Comparison of ENCODE assay signal across 9 cellular contexts in genomic region chr7:158973440-158973839, GRCh38.
DNase-seq lines count a peak whose midpoint lies in the region; FAIRE-seq and TF ChIP-seq lines count a peak whose summit lies in the region.
"Had no signal": no experiment of that assay in that cellular context is flagged by ENCODE, and none has a peak within 500 bp of the region (broad histone marks: within the 10 kb centered on the region; RNA-seq: fewer than 3 reads in every experiment).

No MANE protein-coding gene starts in this region.

- no peak overlapping the region for H4K5ac ChIP-seq in mesendoderm (ENCODE audit: low read length)

- DNase-seq in DMS153 treated with DMSO at 0.1 percent for 48 hours (lab: John Stamatoyannopoulos, UW; ENCODE audit: unreplicated experiment) (peak; percentile 8), NCI-H82 treated with DMSO at 0.1 percent for 48 hours (lab: John Stamatoyannopoulos, UW; ENCODE audit: unreplicated experiment) (peak; percentile 24), ascending aorta (ENCODE audit: low spot score in 2 of 2) (no peak), mesendoderm (peak; percentile 71), NCI-H748 treated with DMSO at 0.1 percent for 48 hours (lab: John Stamatoyannopoulos, UW) (no peak), NAMALWA (ENCODE audit: low spot score) (no peak), NOMO-1 treated with DMSO at 0.1 percent for 48 hours (lab: John Stamatoyannopoulos, UW; ENCODE audit: unreplicated experiment) (no peak), RCC 7860 (ENCODE audit: low spot score) (no peak)

- peak; percentile 19 to 65 (median 24) for TF ChIP-seq CTCF in ascending aorta (IDR thresholded peaks at IDR 0.05)

- H2AK5ac ChIP-seq in mesendoderm (ENCODE audit: low read length) = no peak overlapping the region

- no peaks in the 10 kb centered on the region for H3K79me2 ChIP-seq in mesendoderm (ENCODE audit: control insufficient read depth, insufficient read depth, low read length)

- no peak overlapping the region for H2BK5ac ChIP-seq in mesendoderm (ENCODE audit: low read length)

- no peaks in the 10 kb centered on the region for H3K79me1 ChIP-seq in mesendoderm (ENCODE audit: low read length)

- H3K4me2 ChIP-seq in mesendoderm (ENCODE audit: low read length) = no peak overlapping the region

- H3K4me1 ChIP-seq in ascending aorta (peaks cover 2 to 8% of the 10 kb centered on the region in 2 donors), mesendoderm (ENCODE audit: control insufficient read depth, low read depth, low read length) (no peaks in the 10 kb centered on the region)

- peak overlapping the region in 1 of 2 donors; percentile 21 for H3K4me3 ChIP-seq in ascending aorta
- no peak overlapping the region for H3K4me3 ChIP-seq in mesendoderm (ENCODE audit: low read length)
- H3K4me3 ChIP-seq: ovary had no signal

- H3K27ac ChIP-seq in ascending aorta (no peak overlapping the region), mesendoderm (ENCODE audit: low read depth, low read length) (no peak overlapping the region)
- H3K27ac ChIP-seq: ovary had no signal

- H3K18ac ChIP-seq in mesendoderm (ENCODE audit: low read length) = no peak overlapping the region

- H3K9ac ChIP-seq in mesendoderm (ENCODE audit: low read length) = no peak overlapping the region

- H2BK15ac ChIP-seq in mesendoderm (replicated peaks; ENCODE audit: low read depth) = no peak overlapping the region

- H3K36me3 ChIP-seq in ascending aorta = no peaks in the 10 kb centered on the region
- H3K36me3 ChIP-seq in mesendoderm (ENCODE audit: control insufficient read depth, insufficient read depth, low read length) = no peaks in the 10 kb centered on the region
- H3K36me3 ChIP-seq: ovary had no signal

- H3K27me3 ChIP-seq in ascending aorta (no peaks in the 10 kb centered on the region), mesendoderm (ENCODE audit: insufficient read depth, low read length, poor library complexity) (no peaks in the 10 kb centered on the region)
- H3K27me3 ChIP-seq: ovary had no signal

- H4K8ac ChIP-seq in mesendoderm (ENCODE audit: low read depth, low read length) = no peak overlapping the region

- intact Hi-C loops in ascending aorta (cut with DNase I) = no loop called here

- H2BK120ac ChIP-seq in mesendoderm (ENCODE audit: low read depth, low read length) = no peak overlapping the region

- H3K23ac ChIP-seq in mesendoderm (ENCODE audit: low read length) = no peak overlapping the region

- no CpG with 5 or more reads among the region's 43 CpGs for WGBS in mesendoderm (ENCODE audit: extremely low coverage, insufficient coverage, low lambda C conversion rate)

- H3K9me3 ChIP-seq in ascending aorta = peaks cover 0 to 17% of the 10 kb centered on the region in 2 donors

- H3K56ac ChIP-seq in mesendoderm (ENCODE audit: low read length) = peak overlapping the region; percentile 70

- no peak overlapping the region for H3K4ac ChIP-seq in mesendoderm (ENCODE audit: low read depth, low read length)

- no peak for FAIRE-seq in RCC 7860 (lab: Jason Lieb, UNC)

Comparison
In these comparisons a context has a peak if more than half of its experiments do, and no peak if none do; other contexts are left out.
1. DNase-seq: peak in DMS153 treated with DMSO at 0.1 percent for 48 hours (single experiment), NCI-H82 treated with DMSO at 0.1 percent for 48 hours (single experiment) and mesendoderm (single experiment); none in ascending aorta (0 of 2), NCI-H748 treated with DMSO at 0.1 percent for 48 hours (single experiment), NAMALWA (single experiment), NOMO-1 treated with DMSO at 0.1 percent for 48 hours (single experiment) and RCC 7860 (single experiment).